Comparison of ENCODE assay signal across 9 cellular contexts in genomic region chr20:61896058-61896961, GRCh38.
DNase-seq lines count a peak whose midpoint lies in the region; ATAC-seq and TF ChIP-seq lines count a peak whose summit lies in the region.
"Had no signal": no experiment of that assay in that cellular context is flagged by ENCODE, and none has a peak within 500 bp of the region (broad histone marks: within the 10 kb centered on the region; RNA-seq: fewer than 3 reads in every experiment).

No MANE protein-coding gene starts in this region.

- H3K4me1 ChIP-seq in ovary (ENCODE audit: insufficient read depth): peaks cover 6% of the 10 kb centered on the region

- H3K9me3 ChIP-seq in ovary: no peaks in the 10 kb centered on the region

- H3K36me3 Mint-ChIP-seq in activated CD4-positive, alpha-beta memory T cell treated with anti-CD3 and anti-CD28 coated beads for 36 hours: no peaks in the 10 kb centered on the region
- H3K36me3 Mint-ChIP-seq: activated naive CD8-positive, alpha-beta T cell had no signal

- H3K9me3 Mint-ChIP-seq in activated CD4-positive, alpha-beta memory T cell treated with anti-CD3 and anti-CD28 coated beads for 36 hours: no peaks in the 10 kb centered on the region

- H3K36me3 ChIP-seq in ovary: no peaks in the 10 kb centered on the region

- H3K4me3 ChIP-seq in ovary: no peak overlapping the region

- WGBS in ovary, 3 donors: 12 to 15% (median 14%) methylated on average over 28 of the region's 28 CpGs

- peak; percentile 66 for DNase-seq in activated effector memory CD4-positive, alpha-beta T cell treated with anti-CD3 and anti-CD28 coated beads, Interleukin-2, amount 50 U/mL, for 16 hours
- no peak for DNase-seq in activated effector memory CD4-positive, alpha-beta T cell treated with Interleukin-2 at 50 U/mL for 16 hours
- DNase-seq in NAMALWA (ENCODE audit: low spot score): peak; percentile 65
- peak; percentile 36 for DNase-seq in activated CD4-positive, alpha-beta memory T cell treated with anti-CD3 and anti-CD28 coated beads for 36 hours
- peak; percentile 14 for DNase-seq in fibroblast of the conjunctiva (ENCODE audit: low read depth)
- DNase-seq in ovary: peak; percentile 55 to 73 (median 67)

- POLR2A ChIA-PET in activated CD4-positive, alpha-beta memory T cell treated with anti-CD3 and anti-CD28 coated beads for 36 hours (lab: Charles Lee): no interaction called here

- TF ChIP-seq CTCF in ovary (IDR thresholded peaks at IDR 0.05): peak; percentile 44 to 70 (median 50)

- H3K4me1 Mint-ChIP-seq in activated CD4-positive, alpha-beta memory T cell treated with anti-CD3 and anti-CD28 coated beads for 36 hours (ENCODE audit: low read depth): no peaks in the 10 kb centered on the region

- H3K27me3 Mint-ChIP-seq in activated CD4-positive, alpha-beta memory T cell treated with anti-CD3 and anti-CD28 coated beads for 36 hours: peaks cover 2% of the 10 kb centered on the region
- H3K27me3 Mint-ChIP-seq: activated naive CD8-positive, alpha-beta T cell had no signal

- TF ChIP-seq POLR2A in ovary (IDR thresholded peaks at IDR 0.05): no peak

- no peak overlapping the region for H3K4me3 Mint-ChIP-seq in activated CD4-positive, alpha-beta memory T cell treated with anti-CD3 and anti-CD28 coated beads for 36 hours
- H3K4me3 Mint-ChIP-seq: activated naive CD8-positive, alpha-beta T cell had no signal

- CTCF ChIA-PET in activated CD4-positive, alpha-beta memory T cell treated with anti-CD3 and anti-CD28 coated beads for 36 hours (lab: Charles Lee): interaction anchor here (0.9 to 2.2 kb wide), 7 partner anchors 9 to 1686 kb away, joined by 3 to 8 read pairs (median 3); no protein-coding TSS in a partner anchor

- no peak for TF ChIP-seq EP300 in ovary (IDR thresholded peaks at IDR 0.05)

- ATAC-seq in GM21423 (IDR thresholded peaks at IDR 0.05; ENCODE audit: unreplicated experiment) (no peak), GM21360 (IDR thresholded peaks at IDR 0.05; ENCODE audit: unreplicated experiment) (no peak)

- H3K27ac Mint-ChIP-seq in activated CD4-positive, alpha-beta memory T cell treated with anti-CD3 and anti-CD28 coated beads for 36 hours: no peak overlapping the region
- H3K27ac Mint-ChIP-seq: activated naive CD8-positive, alpha-beta T cell had no signal

- no peak overlapping the region for H3K27ac ChIP-seq in ovary

- intact Hi-C loops in activated CD4-positive, alpha-beta memory T cell treated with anti-CD3 and anti-CD28 coated beads for 36 hours (cut with micrococcal nuclease): no loop called here
- intact Hi-C loops in ovary (cut with DNase I): loop anchor here in 3 of 4 donors (10.0 kb wide), 1 partner anchor 1842 kb away; no protein-coding TSS in a partner anchor

- no peaks in the 10 kb centered on the region for H3K27me3 ChIP-seq in ovary
